In genomic region chr6:34570066-34570833, GRCh38 we compare ENCODE assay signal across 27 cellular contexts. TPM values are rescaled to one million over a fixed set of nuclear protein-coding genes. Genes with fewer than 3 reads are reported as not detected.
A peak's percentile ranks its signal among the peaks of the same experiment; 100 is the strongest.
DNase-seq lines count a peak whose midpoint lies in the region; ATAC-seq and TF ChIP-seq lines count a peak whose summit lies in the region.
"Had no signal": no experiment of that assay in that cellular context is flagged by ENCODE, and none has a peak within 500 bp of the region (broad histone marks: within the 10 kb centered on the region; RNA-seq: fewer than 3 reads in every experiment).

No MANE protein-coding gene starts in this region.

- H3K27ac Mint-ChIP-seq in activated T-helper 17 cell treated with anti-CD3 and anti-CD28 coated beads, Interleukin-2, amount 50 U/mL, for 72 hours, result peak overlapping the region; percentile 50
- H3K27ac Mint-ChIP-seq: mesothelial cell of epicardium had no signal

- H3K27me3 ChIP-seq in stomach (peaks cover 3 to 63% (median 7%) of the 10 kb centered on the region in 3 donors), adrenal gland (no peaks in the 10 kb centered on the region)
- H3K27me3 ChIP-seq: BE2C, MG63 had no signal

- H3K9me3 ChIP-seq in stomach, result no peaks in the 10 kb centered on the region
- H3K9me3 ChIP-seq in adrenal gland (replicated peaks in 1 of 3), result no peaks in the 10 kb centered on the region
- H3K9me3 ChIP-seq: BE2C, MG63, tibial artery had no signal

- H3K9me3 Mint-ChIP-seq in activated T-helper 17 cell treated with anti-CD3 and anti-CD28 coated beads, Interleukin-2, amount 50 U/mL, for 72 hours, result no peaks in the 10 kb centered on the region
- H3K9me3 Mint-ChIP-seq: mesothelial cell of epicardium; naive thymus-derived CD4-positive, alpha-beta T cell; stimulated activated naive CD8-positive, alpha-beta T cell treated with anti-CD3 and anti-CD28 coated beads, Interleukin-15, amount 100 ng/mL, for 72 hours had no signal

- H3K4me3 Mint-ChIP-seq in activated T-helper 17 cell treated with anti-CD3 and anti-CD28 coated beads, Interleukin-2, amount 50 U/mL, for 72 hours, result no peak overlapping the region
- H3K4me3 Mint-ChIP-seq: mesothelial cell of epicardium; stimulated activated naive CD8-positive, alpha-beta T cell treated with anti-CD3 and anti-CD28 coated beads, Interleukin-15, amount 100 ng/mL, for 72 hours had no signal

- TF ChIP-seq POLR2A in stomach (IDR thresholded peaks at IDR 0.05) (no peak), adrenal gland (IDR thresholded peaks at IDR 0.05) (no peak)

- no peak for TF ChIP-seq EP300 in stomach (IDR thresholded peaks at IDR 0.05)

- H3K27ac ChIP-seq in stomach (no peak overlapping the region), adrenal gland (no peak overlapping the region)
- H3K27ac ChIP-seq: tibial artery, WERI-Rb-1 had no signal

- intact Hi-C loops in stomach (cut with DNase I; ENCODE audit: low total_unique reads) (no loop called here), adrenal gland (cut with DNase I) (no loop called here)

- H3K36me3 Mint-ChIP-seq in activated T-helper 17 cell treated with anti-CD3 and anti-CD28 coated beads, Interleukin-2, amount 50 U/mL, for 72 hours (ENCODE audit: low read depth), result no peaks in the 10 kb centered on the region
- H3K36me3 Mint-ChIP-seq: mesothelial cell of epicardium; naive thymus-derived CD4-positive, alpha-beta T cell had no signal

- 48 to 65% (median 60%) methylated on average over 21 of the region's 21 CpGs for WGBS in stomach, 5 donors
- WGBS in adrenal gland, 4 donors, result 75 to 83% (median 77%) methylated on average over 19 to 21 of the region's 21 CpGs

- peaks cover 4% of the 10 kb centered on the region for H3K4me1 Mint-ChIP-seq in activated T-helper 17 cell treated with anti-CD3 and anti-CD28 coated beads, Interleukin-2, amount 50 U/mL, for 72 hours
- H3K4me1 Mint-ChIP-seq: naive thymus-derived CD4-positive, alpha-beta T cell; stimulated activated naive CD8-positive, alpha-beta T cell treated with anti-CD3 and anti-CD28 coated beads, Interleukin-15, amount 100 ng/mL, for 72 hours had no signal

- DNase-seq in NCI-H748 (lab: John Stamatoyannopoulos, UW; ENCODE audit: unreplicated experiment) (peak; percentile 44), NCI-H748 treated with DMSO at 0.1 percent for 48 hours (lab: John Stamatoyannopoulos, UW) (no peak), NCI-H2029 (lab: John Stamatoyannopoulos, UW) (peak; percentile 89), stomach (peak; percentile 50), CD1c-positive myeloid dendritic cell (ENCODE audit: extremely low spot score) (no peak), adrenal gland (no peak)
- DNase-seq: activated CD4-positive, alpha-beta T cell treated with anti-CD3 and anti-CD28 coated beads, Interleukin-2, amount 50 U/mL, for 1 hour; activated naive CD4-positive, alpha-beta T cell treated with anti-CD3 and anti-CD28 coated beads, Interleukin-2, amount 50 U/mL, for 16 hours; amygdala; BE2C; DND-41; islet precursor cell; KG1; left ventricle myocardium superior; MG63; naive thymus-derived CD4-positive, alpha-beta T cell; NK-92 treated with Interleukin-12 subunit alpha and Interleukin-12 subunit beta, amount 100 ng/mL, for 24 hours; SIG-M5; stimulated activated naive CD8-positive, alpha-beta T cell treated with anti-CD3 and anti-CD28 coated beads, Interleukin-15, amount 100 ng/mL, for 72 hours; tibial artery; WERI-Rb-1 had no signal

- H3K27me3 Mint-ChIP-seq in activated T-helper 17 cell treated with anti-CD3 and anti-CD28 coated beads, Interleukin-2, amount 50 U/mL, for 72 hours, result peaks cover 7% of the 10 kb centered on the region
- H3K27me3 Mint-ChIP-seq: stimulated activated naive CD8-positive, alpha-beta T cell treated with anti-CD3 and anti-CD28 coated beads, Interleukin-15, amount 100 ng/mL, for 72 hours had no signal

- H3K36me3 ChIP-seq in stomach (no peaks in the 10 kb centered on the region), adrenal gland (replicated peaks in 1 of 2) (no peaks in the 10 kb centered on the region)
- H3K36me3 ChIP-seq: BE2C, MG63, tibial artery, WERI-Rb-1 had no signal

- peaks cover 0 to 8% (median 0%) of the 10 kb centered on the region in 4 donors for H3K4me1 ChIP-seq in stomach
- no peaks in the 10 kb centered on the region for H3K4me1 ChIP-seq in adrenal gland (replicated peaks in 1 of 2)
- H3K4me1 ChIP-seq: BE2C, tibial artery had no signal

- TF ChIP-seq CTCF in stomach (IDR thresholded peaks at IDR 0.05), result no peak
- no peak for TF ChIP-seq CTCF in adrenal gland (IDR thresholded peaks at IDR 0.05)

- no peak for ATAC-seq in activated T-helper 17 cell treated with anti-CD3 and anti-CD28 coated beads, Interleukin-2, amount 50 U/mL, for 72 hours (replicated peaks)
- ATAC-seq in GM21576 (IDR thresholded peaks at IDR 0.05; ENCODE audit: unreplicated experiment), result no peak
- ATAC-seq: HCT116; left ventricle myocardium superior; naive thymus-derived CD4-positive, alpha-beta T cell; stimulated activated naive CD8-positive, alpha-beta T cell treated with anti-CD3 and anti-CD28 coated beads, Interleukin-15, amount 100 ng/mL, for 72 hours had no signal

- H3K4me3 ChIP-seq in stomach, result no peak overlapping the region
- no peak overlapping the region for H3K4me3 ChIP-seq in adrenal gland
- H3K4me3 ChIP-seq: MG63, tibial artery had no signal

RNA-seq across cellular contexts. Expression of gene SPDEF, which starts 14.1 kb away (rescaled TPM):
- under 1 TPM in 1 of 2 donors, not detected in 1; 0.26 TPM for total RNA-seq in activated T-helper 17 cell treated with anti-CD3 and anti-CD28 coated beads, Interleukin-2, amount 50 U/mL, for 72 hours
- total RNA-seq in stomach (100 to 1,000 TPM in 1 of 5 donors, 10 to 100 TPM in 1, 1 to 10 TPM in 3; 2.2 to 129 (median 9.9) TPM), adrenal gland (under 1 TPM in 2 of 8 donors, not detected in 6; 0.14 TPM)
- polyA plus RNA-seq in stomach (10 to 100 TPM; 34.8 to 59.3 (median 36.7) TPM), adrenal gland (under 1 TPM in 1 of 3 donors, not detected in 2; 0.13 TPM)
- total RNA-seq: glomerular endothelial cell, left ventricle myocardium superior, pulmonary artery endothelial cell had no signal
- polyA plus RNA-seq: naive thymus-derived CD4-positive, alpha-beta T cell had no signal

Comparison
In these comparisons a context has a peak if more than half of its experiments do, and no peak if none do; other contexts are left out.
1. DNase-seq: peak in NCI-H748 (single experiment), NCI-H2029 (single experiment) and stomach (single experiment); none in NCI-H748 treated with DMSO at 0.1 percent for 48 hours (single experiment), CD1c-positive myeloid dendritic cell (single experiment) and adrenal gland (0 of 7).